ENCODE assay signal across 1 cellular context in genomic region chr1:26771643-26772321, GRCh38.
TF ChIP-seq lines count a peak whose summit lies in the region.

No MANE protein-coding gene starts in this region.

TF ChIP-seq in K562, 482 proteins besides CTCF, POLR2A, EP300 and RAD21 (continued from another document):
- no peak for TF ChIP-seq TCF15 (CRISPR knock-in tag; IDR thresholded peaks at IDR 0.05)
TF ChIP-seq in K562: peak in this region for 123.
